9 cellular contexts compared by ENCODE assay signal in genomic region chrX:48083212-48083611, GRCh38. TPM values are rescaled to one million over a fixed set of nuclear protein-coding genes. Genes with fewer than 3 reads are reported as not detected.
DNase-seq lines count a peak whose midpoint lies in the region; ATAC-seq and TF ChIP-seq lines count a peak whose summit lies in the region.
"Had no signal": no experiment of that assay in that cellular context is flagged by ENCODE, and none has a peak within 500 bp of the region (broad histone marks: within the 10 kb centered on the region; RNA-seq: fewer than 3 reads in every experiment).

No MANE protein-coding gene starts in this region.

- DNase-seq in Daoy (ENCODE audit: low read depth) (peak; percentile 21), PC-3 (peak; percentile 73), foreskin melanocyte (peak; percentile 25), trophoblast cell (peak; percentile 20 to 66), mesenteric fat pad (ENCODE audit: low spot score) (no peak)
- DNase-seq in activated T-helper 9 cell treated with anti-CD3 and anti-CD28 coated beads, Interleukin-2, amount 50 U/mL, for 16 hours (ENCODE audit: low read depth): peak; percentile 9

- no TSS peak for BruUV-seq in PC-3 (replicated peaks; lab: Mats Ljungman, UMichigan)

- no peaks in the 10 kb centered on the region for H4K20me1 ChIP-seq in PC-3 (ENCODE audit: low read length)

- POLR2A ChIA-PET in PC-3 (lab: Charles Lee; ENCODE audit: unreplicated experiment): no interaction called here

- H2BK12ac ChIP-seq in trophoblast cell (ENCODE audit: low read length): no peak overlapping the region

- H2AK5ac ChIP-seq in trophoblast cell (ENCODE audit: low read length): no peak overlapping the region

- H3K9ac ChIP-seq in PC-3 (ENCODE audit: low read length) (no peak overlapping the region), trophoblast cell (ENCODE audit: low read length) (no peak overlapping the region)

- H3K4me2 ChIP-seq in PC-3 (ENCODE audit: low read length): peak overlapping the region; percentile 33; the same call in 1 of the 2 replicates
- H3K4me2 ChIP-seq in trophoblast cell (ENCODE audit: low read length): no peak overlapping the region

- intact Hi-C loops in PC-3 (cut with micrococcal nuclease): loop anchor here (1.0 to 10.0 kb wide), 3 partner anchors 202 to 428 kb away; no protein-coding TSS in a partner anchor

- H3K79me1 ChIP-seq in trophoblast cell (ENCODE audit: low read length): no peaks in the 10 kb centered on the region

- H3K9me3 ChIP-seq in PC-3 (ENCODE audit: low read length): no peaks in the 10 kb centered on the region
- no peaks in the 10 kb centered on the region for H3K9me3 ChIP-seq in trophoblast cell (ENCODE audit: insufficient read depth, low read depth, low read length)

- TF ChIP-seq CTCF in PC-3 (conservative IDR thresholded peaks at IDR 0.05; ENCODE audit: low read depth, low read length): peak; percentile 76

- H3K79me2 ChIP-seq in PC-3 (ENCODE audit: low read length) (no peaks in the 10 kb centered on the region), trophoblast cell (ENCODE audit: control insufficient read depth, insufficient read depth, low read length, poor library complexity) (no peaks in the 10 kb centered on the region)

- peak overlapping the region; percentile 50 for H3K27ac ChIP-seq in PC-3 (ENCODE audit: low read length)
- no peak overlapping the region for H3K27ac ChIP-seq in trophoblast cell (ENCODE audit: low read depth, low read length)

- ATAC-seq in HG02852 (IDR thresholded peaks at IDR 0.05; ENCODE audit: unreplicated experiment): peak; percentile 76
- peak; percentile 78 for ATAC-seq in PC-3
- no peak for ATAC-seq in HG03521 (IDR thresholded peaks at IDR 0.05; ENCODE audit: unreplicated experiment)

- WGBS in trophoblast cell (ENCODE audit: extremely low coverage, insufficient coverage, insufficient read length): no CpG with 5 or more reads among the region's 9 CpGs

- H3F3A ChIP-seq in PC-3 (ENCODE audit: low read length, unreplicated experiment): no peaks in the 10 kb centered on the region

- H3K9me2 ChIP-seq in PC-3 (replicated peaks; ENCODE audit: low read length): no peaks in the 10 kb centered on the region

- no peak overlapping the region for H3K14ac ChIP-seq in trophoblast cell (ENCODE audit: low read length)

- H4K12ac ChIP-seq in trophoblast cell (ENCODE audit: low read depth, low read length): no peak overlapping the region

- no peak overlapping the region for H3K4ac ChIP-seq in trophoblast cell (ENCODE audit: low read depth, low read length)

- no peak overlapping the region for H2BK120ac ChIP-seq in trophoblast cell (ENCODE audit: insufficient read depth, low read length, poor library complexity)

- H2BK5ac ChIP-seq in trophoblast cell (ENCODE audit: low read depth, low read length, poor library complexity): no peak overlapping the region

- H2AFZ ChIP-seq in PC-3 (ENCODE audit: low read length) (no peak overlapping the region), trophoblast cell (ENCODE audit: insufficient read depth, low read length, poor library complexity) (no peak overlapping the region)

- no peak overlapping the region for H4K91ac ChIP-seq in trophoblast cell (ENCODE audit: low read depth, low read length)

- H3K27me3 ChIP-seq in PC-3 (ENCODE audit: low read length): no peaks in the 10 kb centered on the region
- no peaks in the 10 kb centered on the region for H3K27me3 ChIP-seq in trophoblast cell (ENCODE audit: insufficient read depth, low read length)

- H3K23ac ChIP-seq in trophoblast cell (ENCODE audit: low read length): no peak overlapping the region

- no peaks in the 10 kb centered on the region for H3K36me3 ChIP-seq in PC-3 (ENCODE audit: low read depth, low read length)
- H3K36me3 ChIP-seq in trophoblast cell (ENCODE audit: control insufficient read depth in 1 of 2, insufficient read depth in 2 of 2, low read length in 2 of 2): no peaks in the 10 kb centered on the region

- H3K4me1 ChIP-seq in PC-3 (ENCODE audit: insufficient read depth, low read length) (peaks cover 18% of the 10 kb centered on the region; the same call in 1 of the 2 replicates), trophoblast cell (ENCODE audit: control insufficient read depth in 1 of 2, insufficient read depth in 2 of 2, low read length in 2 of 2) (no peaks in the 10 kb centered on the region)

- CTCF ChIA-PET in PC-3 (lab: Charles Lee): interaction anchor here (0.9 to 1.0 kb wide), 2 partner anchors 404 to 411 kb away, joined by 3 to 4 read pairs; no protein-coding TSS in a partner anchor

- H3K4me3 ChIP-seq in PC-3 (ENCODE audit: low read length) (no peak overlapping the region), trophoblast cell (ENCODE audit: low read depth, low read length) (no peak overlapping the region)

- H4K8ac ChIP-seq in trophoblast cell (ENCODE audit: low read depth, low read length): no peak overlapping the region

- no peak overlapping the region for H3K18ac ChIP-seq in trophoblast cell (ENCODE audit: low read length)

RNA-seq across cellular contexts. Expression of gene ZNF630, which starts 11.8 kb away (rescaled TPM):
- 1.3 and 1.6 TPM in 2 replicates for total RNA-seq in Daoy (2014; rRNA removed; shearing (Covaris generic))
- 2.5 and 4.4 TPM in 2 replicates for total RNA-seq in PC-3 (2014; rRNA removed)
- polyA plus RNA-seq in trophoblast cell (2013): 2.0 and 2.3 TPM in 2 replicates
- 0.96 TPM for total RNA-seq in mesenteric fat pad

RNA-seq across cellular contexts. Expression of gene SPACA5B, which starts 47.2 kb away (rescaled TPM):
- not detected in 2 replicates for total RNA-seq in Daoy (2014; rRNA removed; shearing (Covaris generic))
- total RNA-seq in PC-3 (2014; rRNA removed) (not detected in 2 replicates), mesenteric fat pad (not detected)
- polyA plus RNA-seq in trophoblast cell (2013): not detected in 2 replicates
- total RNA-seq: subcutaneous adipose tissue had no signal
